In the genomic region with DNA sequence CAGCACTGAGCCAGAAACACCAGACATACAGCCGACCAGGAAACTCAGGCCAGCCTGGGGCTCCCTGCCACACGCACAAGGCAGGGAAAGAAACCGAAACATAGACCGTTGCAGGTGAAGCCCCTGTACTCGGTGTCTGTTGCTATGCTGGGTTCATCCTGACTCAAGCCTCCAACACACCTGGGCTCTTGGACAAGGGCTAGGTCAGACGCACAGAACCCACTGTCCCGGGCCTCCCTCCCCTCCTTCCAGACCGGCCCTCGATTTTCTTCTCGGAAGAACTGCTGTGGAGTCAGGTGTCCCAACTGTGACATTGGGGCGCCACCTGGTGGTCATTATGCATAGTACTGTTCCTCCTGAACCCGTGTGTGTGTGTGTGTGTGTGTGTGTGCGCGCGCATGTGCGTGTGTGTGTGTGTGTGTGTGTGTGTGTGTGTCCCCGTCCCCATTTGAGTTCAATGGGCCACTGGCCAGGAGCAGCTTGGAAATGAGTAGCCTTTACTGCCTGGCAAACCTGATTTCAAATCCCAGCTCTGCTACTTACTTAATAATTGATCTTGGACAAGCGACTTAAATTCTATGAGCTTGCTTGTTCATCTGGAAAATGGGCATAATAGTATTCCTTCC, we compare ENCODE assay signal across 8 cellular contexts.
DNase-seq lines count a peak whose midpoint lies in the region; ATAC-seq and TF ChIP-seq lines count a peak whose summit lies in the region.

No MANE protein-coding gene starts in this region.

- H3K4me2 ChIP-seq in KMS-11: no peak overlapping the region

- H3K79me2 ChIP-seq in KMS-11 (ENCODE audit: insufficient read depth, low read depth): no peaks in the 10 kb centered on the region

- TF ChIP-seq CTCF in KMS-11 (conservative IDR thresholded peaks at IDR 0.05; ENCODE audit: low read depth, low read length): peak; percentile 43

- peak; percentile 38 for ATAC-seq in GM19324 (IDR thresholded peaks at IDR 0.05; ENCODE audit: low FRiP score, unreplicated experiment)

- no peak overlapping the region for H3K27ac ChIP-seq in KMS-11

- H2AFZ ChIP-seq in KMS-11 (ENCODE audit: low read depth): no peak overlapping the region; the same call in 1 of the 2 replicates

- H3K36me3 ChIP-seq in KMS-11 (ENCODE audit: insufficient read depth): no peaks in the 10 kb centered on the region

- no peaks in the 10 kb centered on the region for H3K27me3 ChIP-seq in KMS-11 (ENCODE audit: insufficient read depth, low read depth)

- peak; percentile 93 for DNase-seq in Ammon's horn (ENCODE audit: low spot score)
- peak; percentile 70 for DNase-seq in RKO (ENCODE audit: low spot score)
- DNase-seq in activated T-helper 1 cell treated with Interleukin-2 at 50 U/mL for 16 hours (ENCODE audit: low read depth): peak; percentile 59
- peak; percentile 81 for DNase-seq in fibroblast of the conjunctiva (ENCODE audit: low read depth)
- peak in 53 of 56 donors; percentile 14 to 93 (median 65) for DNase-seq in nucleus accumbens (lab: John Stamatoyannopoulos, UW)
- peak; percentile 78 for DNase-seq in stromal cell of bone marrow (ENCODE audit: low read depth)

- H4K20me1 ChIP-seq in KMS-11 (ENCODE audit: insufficient read depth): no peaks in the 10 kb centered on the region

- H3K9ac ChIP-seq in KMS-11: no peak overlapping the region

- no peak overlapping the region for H3K4me3 ChIP-seq in KMS-11 (IDR thresholded peaks at IDR 0.05; ENCODE audit: insufficient read depth, low read depth, low read length)

- H3K4me1 ChIP-seq in KMS-11 (ENCODE audit: low read depth, poor library complexity, severe bottlenecking): no peaks in the 10 kb centered on the region
